9 cellular contexts compared by ENCODE assay signal in the genomic region with DNA sequence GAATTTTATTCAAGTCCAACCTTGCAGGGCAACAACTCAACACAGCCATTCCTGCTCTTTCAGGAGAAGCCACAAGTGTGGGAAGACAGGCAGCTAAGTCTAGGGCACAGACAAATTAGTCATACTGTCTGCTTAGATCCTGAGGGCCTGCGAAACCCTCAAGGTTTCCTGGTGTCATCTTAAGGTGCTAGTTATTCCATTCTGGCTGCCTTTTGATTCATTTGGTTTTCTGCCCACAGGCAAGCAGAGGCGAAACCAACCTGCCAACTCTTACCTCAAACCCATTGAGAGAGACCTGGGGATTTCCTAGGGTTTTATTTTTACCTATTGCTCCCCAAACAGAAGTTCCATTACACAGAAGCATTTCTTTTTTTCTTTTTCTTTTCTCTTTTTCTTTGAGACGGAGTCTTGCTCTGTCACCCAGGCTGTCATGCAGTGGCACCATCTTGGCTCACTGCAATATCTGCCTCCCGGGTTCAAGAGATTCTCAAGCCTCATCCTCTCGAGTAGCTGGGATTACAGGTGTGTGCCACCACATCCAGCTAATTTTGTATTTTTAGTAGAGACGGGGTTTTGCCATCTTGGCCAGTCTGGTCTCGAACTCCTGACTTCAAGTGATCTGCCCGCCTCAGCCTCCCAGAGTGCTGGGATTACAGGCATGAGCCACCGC. TPM values are rescaled to one million over a fixed set of nuclear protein-coding genes. Genes with fewer than 3 reads are reported as not detected.
DNase-seq lines count a peak whose midpoint lies in the region; ATAC-seq and TF ChIP-seq lines count a peak whose summit lies in the region.
"Had no signal": no experiment of that assay in that cellular context is flagged by ENCODE, and none has a peak within 500 bp of the region (broad histone marks: within the 10 kb centered on the region; RNA-seq: fewer than 3 reads in every experiment).

No MANE protein-coding gene starts in this region.

- H3K9me3 Mint-ChIP-seq in CD4-positive, alpha-beta T cell = no peaks in the 10 kb centered on the region
- peaks cover 12% of the 10 kb centered on the region for H3K9me3 Mint-ChIP-seq in activated naive CD8-positive, alpha-beta T cell treated with anti-CD3 and anti-CD28 coated beads for 36 hours

- no peak overlapping the region for H3K4me3 Mint-ChIP-seq in CD4-positive, alpha-beta T cell
- H3K4me3 Mint-ChIP-seq in activated naive CD8-positive, alpha-beta T cell treated with anti-CD3 and anti-CD28 coated beads for 36 hours = peak overlapping the region; percentile 27

- POLR2A ChIA-PET in CD4-positive, alpha-beta T cell (lab: Charles Lee) = no interaction called here

- no peak for DNase-seq in CD4-positive, alpha-beta T cell
- DNase-seq in HT1080 (ENCODE audit: low read depth) (peak; percentile 72), NCI-H524 treated with DMSO at 0.1 percent for 48 hours (lab: John Stamatoyannopoulos, UW) (no peak), anterior cingulate cortex (lab: John Stamatoyannopoulos, UW) (no peak), medulla oblongata (ENCODE audit: extremely low spot score) (no peak)
- peak; percentile 75 for DNase-seq in activated naive CD8-positive, alpha-beta T cell treated with anti-CD3 and anti-CD28 coated beads for 36 hours
- DNase-seq in stimulated activated CD4-positive, alpha-beta T cell treated with anti-CD3 and anti-CD28 coated beads, TNF-alpha, amount 100 ng/mL, for 4 hours (ENCODE audit: low read depth in 3 of 3) = peak in 2 of 3 experiments; percentile 21 to 30

- intact Hi-C loops in CD4-positive, alpha-beta T cell (cut with DNase I, micrococcal nuclease) = no loop called here

- H3K27ac ChIP-seq in CD4-positive, alpha-beta T cell (ENCODE audit: low read depth, low read length) = no peak overlapping the region
- H3K27ac ChIP-seq: adrenal gland had no signal

- H3K27ac Mint-ChIP-seq in CD4-positive, alpha-beta T cell = no peak overlapping the region
- H3K27ac Mint-ChIP-seq in activated naive CD8-positive, alpha-beta T cell treated with anti-CD3 and anti-CD28 coated beads for 36 hours = peak overlapping the region; percentile 93

- H3K9me3 ChIP-seq in CD4-positive, alpha-beta T cell (ENCODE audit: control insufficient read depth, low read length) = no peaks in the 10 kb centered on the region
- H3K9me3 ChIP-seq: adrenal gland had no signal

- CTCF ChIA-PET in CD4-positive, alpha-beta T cell (lab: Charles Lee) = no interaction called here

- H3K27me3 Mint-ChIP-seq in CD4-positive, alpha-beta T cell = no peaks in the 10 kb centered on the region
- no peaks in the 10 kb centered on the region for H3K27me3 Mint-ChIP-seq in activated naive CD8-positive, alpha-beta T cell treated with anti-CD3 and anti-CD28 coated beads for 36 hours

- H3K36me3 Mint-ChIP-seq in CD4-positive, alpha-beta T cell (ENCODE audit: low read depth) = no peaks in the 10 kb centered on the region
- peaks cover 8% of the 10 kb centered on the region for H3K36me3 Mint-ChIP-seq in activated naive CD8-positive, alpha-beta T cell treated with anti-CD3 and anti-CD28 coated beads for 36 hours

- H3K27me3 ChIP-seq in CD4-positive, alpha-beta T cell (ENCODE audit: control insufficient read depth, insufficient read depth, low read length) = no peaks in the 10 kb centered on the region
- H3K27me3 ChIP-seq: adrenal gland had no signal

- ATAC-seq in CD4-positive, alpha-beta T cell (ENCODE audit: poor library complexity) = peak; percentile 48
- ATAC-seq in GM21423 (IDR thresholded peaks at IDR 0.05; ENCODE audit: unreplicated experiment) = peak; percentile 66

- peaks cover 18% of the 10 kb centered on the region for H3K4me1 Mint-ChIP-seq in CD4-positive, alpha-beta T cell (ENCODE audit: low read depth)
- peaks cover 68% of the 10 kb centered on the region for H3K4me1 Mint-ChIP-seq in activated naive CD8-positive, alpha-beta T cell treated with anti-CD3 and anti-CD28 coated beads for 36 hours

- TF ChIP-seq CTCF in CD4-positive, alpha-beta T cell (IDR thresholded peaks at IDR 0.05) = no peak

RNA-seq across cellular contexts. Expression of a gene that starts 23.7 kb away (rescaled TPM):
- total RNA-seq in CD4-positive, alpha-beta T cell = not detected
- not detected in 2 replicates for total RNA-seq in HT1080 (2014; rRNA removed; shearing (Covaris generic))
- polyA plus RNA-seq in HT1080 (2015; cell fraction: cytosol; rRNA removed) = not detected in 2 replicates
- not detected in 2 replicates for polyA plus RNA-seq in HT1080 (2015; cell fraction: nucleus; rRNA removed)
- not detected for total RNA-seq in activated naive CD8-positive, alpha-beta T cell treated with anti-CD3 and anti-CD28 coated beads for 36 hours
- total RNA-seq: adrenal gland had no signal
- polyA plus RNA-seq: adrenal gland had no signal

RNA-seq across cellular contexts. Expression of a gene that starts 32.3 kb away (rescaled TPM):
- not detected for total RNA-seq in CD4-positive, alpha-beta T cell
- not detected in 2 replicates for total RNA-seq in HT1080 (2014; rRNA removed; shearing (Covaris generic))
- polyA plus RNA-seq in HT1080 (2015; cell fraction: cytosol; rRNA removed) = not detected in 2 replicates
- 0.25 TPM in 1 of 2 replicates, not detected in the other for polyA plus RNA-seq in HT1080 (2015; cell fraction: nucleus; rRNA removed)
- total RNA-seq in activated naive CD8-positive, alpha-beta T cell treated with anti-CD3 and anti-CD28 coated beads for 36 hours = not detected
- polyA plus RNA-seq: adrenal gland had no signal

Comparison
In these comparisons a context has a peak if more than half of its experiments do, and no peak if none do; other contexts are left out.
1. DNase-seq: peak in HT1080 (single experiment), activated naive CD8-positive, alpha-beta T cell treated with anti-CD3 and anti-CD28 coated beads for 36 hours (single experiment) and stimulated activated CD4-positive, alpha-beta T cell treated with anti-CD3 and anti-CD28 coated beads, TNF-alpha, amount 100 ng/mL, for 4 hours (2 of 3); none in CD4-positive, alpha-beta T cell (0 of 10), NCI-H524 treated with DMSO at 0.1 percent for 48 hours (single experiment), anterior cingulate cortex (0 of 58) and medulla oblongata (single experiment).